Comparison of ENCODE assay signal across 16 cellular contexts in the genomic region with DNA sequence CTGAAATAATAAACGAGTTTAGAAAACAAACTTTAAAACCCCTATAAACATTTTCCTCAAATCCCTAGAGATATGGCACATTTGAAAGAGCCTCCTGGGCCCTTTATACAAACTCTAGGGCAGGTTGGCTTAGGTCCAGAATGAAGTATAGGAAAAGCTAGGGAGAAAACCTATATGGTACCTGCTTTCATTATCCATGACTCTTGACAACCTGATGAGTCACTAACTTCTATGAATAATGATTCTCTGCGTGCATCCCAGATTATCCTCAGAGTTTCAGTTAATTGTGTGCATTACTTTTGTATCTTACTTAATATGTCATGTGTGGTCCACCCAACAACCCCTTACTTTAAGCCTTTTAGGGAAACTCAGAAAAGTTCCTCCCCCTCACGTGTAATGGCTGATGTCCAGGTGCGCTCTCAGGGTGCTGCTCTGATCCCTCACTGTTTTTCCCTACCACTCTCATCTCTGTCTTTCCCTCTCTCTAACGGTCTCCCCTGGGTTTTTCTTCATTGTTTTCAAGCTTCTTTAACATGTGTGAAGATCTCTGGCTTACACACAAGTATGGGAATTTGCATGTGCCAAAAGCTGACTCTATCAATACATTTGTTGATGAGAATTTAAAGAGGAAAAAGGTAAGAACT.
"Had no signal": no experiment of that assay in that cellular context is flagged by ENCODE, and none has a peak within 500 bp of the region (broad histone marks: within the 10 kb centered on the region; RNA-seq: fewer than 3 reads in every experiment).

No MANE protein-coding gene starts in this region.

- H3K4me1 ChIP-seq: body of pancreas had no signal

- H3K4me3 Mint-ChIP-seq: activated CD4-positive, alpha-beta memory T cell treated with anti-CD3 and anti-CD28 coated beads for 36 hours; activated CD4-positive, alpha-beta T cell treated with anti-CD3 and anti-CD28 coated beads for 36 hours; neural crest cell had no signal

- H3K27ac Mint-ChIP-seq: activated CD4-positive, alpha-beta memory T cell treated with anti-CD3 and anti-CD28 coated beads for 36 hours; activated CD4-positive, alpha-beta T cell treated with anti-CD3 and anti-CD28 coated beads for 36 hours; progenitor cell of endocrine pancreas had no signal

- DNase-seq: activated CD4-positive, alpha-beta memory T cell treated with anti-CD3 and anti-CD28 coated beads for 36 hours; activated CD4-positive, alpha-beta T cell treated with anti-CD3 and anti-CD28 coated beads for 36 hours; activated naive CD4-positive, alpha-beta T cell treated with Interleukin-2 at 50 U/mL for 16 hours; activated T-cell treated with anti-CD3 and anti-CD28 coated beads for 4 hours; body of pancreas; central memory CD4-positive, alpha-beta T cell; dorsolateral prefrontal cortex; kidney; stimulated activated CD4-positive, alpha-beta T cell treated with anti-CD3 and anti-CD28 coated beads, Interleukin-12 subunit alpha, Interleukin-12 subunit beta, amount 100 ng/mL, for 4 hours; stimulated activated CD4-positive, alpha-beta T cell treated with anti-CD3 and anti-CD28 coated beads, Interleukin-1b, Interleukin-23, amount 100 ng/mL, for 48 hours; stimulated activated CD8-positive, alpha-beta memory T cell treated with anti-CD3 and anti-CD28 coated beads, Interleukin-4, amount 100 ng/mL, for 48 hours; stimulated activated naive CD4-positive, alpha-beta T cell; WERI-Rb-1 had no signal

- H3K27ac ChIP-seq: body of pancreas, dorsolateral prefrontal cortex, WERI-Rb-1 had no signal

- H3K27me3 ChIP-seq: body of pancreas, dorsolateral prefrontal cortex had no signal

- H3K27me3 Mint-ChIP-seq: activated CD4-positive, alpha-beta memory T cell treated with anti-CD3 and anti-CD28 coated beads for 36 hours; activated CD4-positive, alpha-beta T cell treated with anti-CD3 and anti-CD28 coated beads for 36 hours; progenitor cell of endocrine pancreas had no signal

- H3K36me3 Mint-ChIP-seq: activated CD4-positive, alpha-beta memory T cell treated with anti-CD3 and anti-CD28 coated beads for 36 hours had no signal

- H3K9me3 ChIP-seq: body of pancreas had no signal

- ATAC-seq: activated CD4-positive, alpha-beta T cell treated with anti-CD3 and anti-CD28 coated beads for 36 hours; body of pancreas; left lobe of liver had no signal

- H3K36me3 ChIP-seq: WERI-Rb-1 had no signal

- H3K9me3 Mint-ChIP-seq: neural crest cell had no signal

- H3K4me3 ChIP-seq: body of pancreas, dorsolateral prefrontal cortex had no signal

- H3K4me1 Mint-ChIP-seq: activated CD4-positive, alpha-beta T cell treated with anti-CD3 and anti-CD28 coated beads for 36 hours; neural crest cell had no signal
